In the genomic region with DNA sequence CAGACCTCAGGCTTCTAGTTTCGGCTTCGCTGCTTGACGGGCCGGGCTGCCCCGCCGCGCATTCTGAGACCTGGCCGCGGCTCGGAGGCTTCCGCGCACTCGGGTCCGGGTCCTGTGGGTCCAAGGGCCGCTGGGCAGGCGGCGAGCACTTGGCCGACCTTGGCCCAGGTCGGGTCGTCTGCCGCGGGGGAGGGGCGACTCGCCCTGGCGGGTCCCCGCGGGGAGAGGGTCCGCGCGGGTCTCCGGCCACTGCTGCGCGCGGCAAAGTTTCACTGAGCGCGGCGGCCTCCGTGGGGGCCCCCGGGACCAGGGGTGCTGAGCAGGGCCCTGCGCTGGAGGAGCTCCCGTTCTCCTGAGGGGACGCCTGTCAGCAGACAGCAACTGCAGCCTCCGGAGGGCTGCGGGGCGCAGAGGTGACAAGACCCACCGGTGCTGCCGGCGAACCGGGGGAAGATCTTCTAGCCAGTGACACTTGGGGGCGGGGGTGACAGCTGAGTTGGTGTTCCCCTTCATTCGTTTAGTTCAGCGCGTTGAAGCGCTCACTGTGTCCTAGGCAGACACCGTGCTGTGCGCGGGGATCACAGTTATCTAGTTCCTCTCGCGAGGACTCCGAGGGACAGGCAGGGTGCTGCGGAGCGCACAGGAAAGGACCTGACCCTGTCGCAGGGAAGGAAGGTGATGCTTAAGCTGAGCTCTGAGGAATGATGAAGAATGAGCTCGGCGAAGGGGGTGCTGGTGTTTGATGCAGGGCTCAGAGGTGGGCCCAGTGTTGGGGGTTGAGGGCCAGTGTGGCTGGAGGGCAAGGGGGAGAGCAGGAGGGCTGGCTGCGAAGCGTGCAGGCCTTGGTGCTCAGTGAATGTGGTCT, we compare ENCODE assay signal across 8 cellular contexts. TPM values are rescaled to one million over a fixed set of nuclear protein-coding genes. Genes with fewer than 3 reads are reported as not detected.
DNase-seq lines count a peak whose midpoint lies in the region; ATAC-seq and TF ChIP-seq lines count a peak whose summit lies in the region.

No MANE protein-coding gene starts in this region.

- WGBS in iPS DF 6.9 (ENCODE audit: insufficient coverage, insufficient read length), result no CpG with 5 or more reads among the region's 67 CpGs
- 0 to 1% (median 1%) methylated on average over 40 to 67 of the region's 67 CpGs for WGBS in spleen, 5 donors

- DNase-seq in EH (ENCODE audit: low read depth) (peak; percentile 80), SW480 (ENCODE audit: low spot score) (peak; percentile 58), amniotic stem cell (lab: John Stamatoyannopoulos, UW) (peak; percentile 36), iPS DF 6.9 (ENCODE audit: low read depth, low spot score) (no peak), spleen (peak; percentile 93), NCI-H1694 treated with DMSO at 0.1 percent for 48 hours (lab: John Stamatoyannopoulos, UW) (no peak)

- TF ChIP-seq CTCF in spleen (IDR thresholded peaks at IDR 0.05 in 8 of 11, conservative IDR thresholded peaks at IDR 0.05 in 3 of 11), result no peak

- peaks cover 12% of the 10 kb centered on the region; the same call in 1 of the 2 replicates for H3K36me3 ChIP-seq in HUES6 (ENCODE audit: control insufficient read depth, insufficient read depth, low read length)
- H3K36me3 ChIP-seq in iPS DF 6.9 (ENCODE audit: control insufficient read depth, insufficient read depth, low read length), result peaks cover 4% of the 10 kb centered on the region; the same call in 1 of the 2 replicates
- peaks cover 0 to 41% (median 12%) of the 10 kb centered on the region in 6 donors for H3K36me3 ChIP-seq in spleen

- intact Hi-C loops in spleen (cut with DNase I; ENCODE audit: low total_unique reads), result loop anchor here (10.0 kb wide), 1 partner anchor 54 kb away; the partner anchor contains the start of gene PAQR7

- H3K27ac ChIP-seq in HUES6 (ENCODE audit: low read depth, low read length), result peak overlapping the region; percentile 15; the same call in 1 of the 2 replicates
- no peak overlapping the region for H3K27ac ChIP-seq in iPS DF 6.9 (ENCODE audit: low read length)
- H3K27ac ChIP-seq in spleen, result peak overlapping the region; percentile 82 to 96 (median 93)

- H3K4me1 ChIP-seq in HUES6 (ENCODE audit: control insufficient read depth, insufficient read depth, low read length) (peaks cover 25% of the 10 kb centered on the region), iPS DF 6.9 (ENCODE audit: control insufficient read depth, insufficient read depth, low read length) (peaks cover 5% of the 10 kb centered on the region; the same call in 1 of the 2 replicates), spleen (peaks cover 16 to 58% (median 39%) of the 10 kb centered on the region in 6 donors)

- H3K4me3 ChIP-seq in HUES6 (ENCODE audit: low read depth, low read length) (peak overlapping the region; percentile 95), iPS DF 6.9 (ENCODE audit: low read length) (peak overlapping the region; percentile 60), spleen (peak overlapping the region; percentile 77 to 98 (median 92))

- H3K9me3 ChIP-seq in HUES6 (ENCODE audit: control insufficient read depth, insufficient read depth, low read depth, low read length), result no peaks in the 10 kb centered on the region
- H3K9me3 ChIP-seq in iPS DF 6.9 (ENCODE audit: control insufficient read depth, insufficient read depth, low read length), result no peaks in the 10 kb centered on the region
- no peaks in the 10 kb centered on the region for H3K9me3 ChIP-seq in spleen

- TF ChIP-seq POLR2A in spleen (IDR thresholded peaks at IDR 0.05), result no peak

- H3K27me3 ChIP-seq in HUES6 (ENCODE audit: control insufficient read depth, insufficient read depth, low read length), result no peaks in the 10 kb centered on the region
- no peaks in the 10 kb centered on the region for H3K27me3 ChIP-seq in iPS DF 6.9 (ENCODE audit: control insufficient read depth, insufficient read depth, low read length)
- H3K27me3 ChIP-seq in spleen (replicated peaks in 1 of 7), result no peaks in the 10 kb centered on the region

- peak overlapping the region; percentile 86 for H3K9ac ChIP-seq in HUES6 (ENCODE audit: low read length)

- ATAC-seq in GM21447 (IDR thresholded peaks at IDR 0.05; ENCODE audit: unreplicated experiment), result peak; percentile 57

RNA-seq across cellular contexts. Expression of gene MTFR1L, which starts 0.7 kb away (rescaled TPM):
- 10 to 100 TPM; 44.6 to 74.7 (median 53.7) TPM for total RNA-seq in spleen
- 10 to 100 TPM; 32.1 to 44.3 (median 43.0) TPM for polyA plus RNA-seq in spleen

RNA-seq across cellular contexts. Expression of gene SELENON, which starts 20.5 kb away (rescaled TPM):
- 10 to 100 TPM; 41.4 to 80.9 (median 59.2) TPM for total RNA-seq in spleen
- polyA plus RNA-seq in spleen, result 10 to 100 TPM in 1 of 3 donors, 1 to 10 TPM in 2; 9.7 to 25.8 (median 9.7) TPM

RNA-seq across cellular contexts. Expression of gene AUNIP, which starts 38.8 kb away (rescaled TPM):
- total RNA-seq in spleen, result 1 to 10 TPM in 1 of 7 donors, under 1 TPM in 3, not detected in 3; 0.28 to 1.3 (median 0.71) TPM
- polyA plus RNA-seq in spleen, result under 1 TPM; 0.07 to 0.61 (median 0.38) TPM

RNA-seq across cellular contexts. Expression of gene PAQR7, which starts 55.0 kb away (rescaled TPM):
- 10 to 100 TPM in 4 of 7 donors, 1 to 10 TPM in 3; 9.2 to 14.2 (median 11.9) TPM for total RNA-seq in spleen
- 1 to 10 TPM; 3.0 to 4.8 (median 4.0) TPM for polyA plus RNA-seq in spleen

Comparison
In these comparisons a context has a peak if more than half of its experiments do, and no peak if none do; other contexts are left out.
1. DNase-seq: peak in EH (single experiment), SW480 (single experiment), amniotic stem cell (single experiment) and spleen (single experiment); none in iPS DF 6.9 (single experiment) and NCI-H1694 treated with DMSO at 0.1 percent for 48 hours (single experiment).
2. Peak in every context shown above with its lines, with median percentiles within 50 percentile points of each other: H3K4me3 ChIP-seq.